Comparison of ENCODE assay signal across 15 cellular contexts in genomic region chr7:70000747-70001348, GRCh38.
"Had no signal": no experiment of that assay in that cellular context is flagged by ENCODE, and none has a peak within 500 bp of the region (broad histone marks: within the 10 kb centered on the region; RNA-seq: fewer than 3 reads in every experiment).

No MANE protein-coding gene starts in this region.

- DNase-seq: activated naive CD4-positive, alpha-beta T cell; activated naive CD8-positive, alpha-beta T cell treated with anti-CD3 and anti-CD28 coated beads, Interleukin-2, amount 10 ng/mL, durations not matched to agents 7 days and 5 days; activated T-cell treated with anti-CD3 and anti-CD28 coated beads for 4 hours; esophagus squamous epithelium; naive B cell; pancreas; stimulated activated CD4-positive, alpha-beta T cell treated with anti-CD3 and anti-CD28 coated beads, Interleukin-15, amount 100 ng/mL, for 24 hours; stimulated activated CD4-positive, alpha-beta T cell treated with anti-CD3 and anti-CD28 coated beads, Interleukin-4, amount 100 ng/mL, for 1 hour; stimulated activated naive B cell treated with anti-CD40 and anti-IgM and Interleukin-4, amounts not matched to agents 10 μg/mL and 1 μg/mL and 100 μg/mL, for 72 hours; T-cell; T-helper 9 cell; transverse colon had no signal

- H3K9me3 ChIP-seq: esophagus squamous epithelium, pancreas, transverse colon had no signal

- H3K27me3 ChIP-seq: esophagus squamous epithelium, pancreas, transverse colon had no signal

- H3K27ac ChIP-seq: esophagus squamous epithelium, pancreas, skin epidermis, transverse colon had no signal

- ATAC-seq: activated CD4-positive, CD25-positive, alpha-beta regulatory T cell treated with anti-CD3 and anti-CD28 coated beads, Interleukin-2, amount 50 U/mL, for 24 hours; left lobe of liver; pancreas; stimulated activated naive B cell treated with anti-CD40 and anti-IgM and Interleukin-4, amounts not matched to agents 10 μg/mL and 1 μg/mL and 100 μg/mL, for 72 hours; T-cell had no signal

- H3K36me3 ChIP-seq: esophagus squamous epithelium, pancreas, transverse colon had no signal

- H3K4me1 ChIP-seq: esophagus squamous epithelium, pancreas had no signal

- H3K4me3 ChIP-seq: esophagus squamous epithelium, pancreas, skin epidermis, transverse colon had no signal
